In the genomic region with DNA sequence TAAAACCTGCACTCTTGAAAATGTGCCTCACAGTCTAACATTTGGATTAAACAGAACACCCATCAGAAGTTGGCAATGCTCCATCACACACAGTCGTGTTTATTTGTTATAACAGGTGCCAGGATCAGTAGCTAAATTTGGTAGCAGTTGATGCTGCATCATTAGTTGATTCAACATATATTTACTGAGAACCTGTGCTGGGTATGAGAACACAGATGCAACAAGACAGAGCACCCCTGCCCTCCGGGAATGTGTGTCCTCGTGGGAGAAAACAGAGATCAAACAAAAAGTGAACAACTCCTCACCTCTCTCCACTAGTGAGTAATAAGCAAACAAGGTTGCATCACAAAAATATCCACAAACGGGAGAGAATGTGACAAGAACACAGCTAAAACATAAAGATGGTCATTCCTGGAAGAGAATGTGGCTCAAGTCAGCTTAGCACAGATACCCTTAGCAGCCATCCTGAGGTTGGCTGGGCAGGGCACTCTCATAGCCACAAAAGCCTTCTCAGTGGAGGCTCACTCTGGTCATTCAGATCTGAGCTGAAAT, we compare ENCODE assay signal across 1 cellular context.
TF ChIP-seq lines count a peak whose summit lies in the region.

No MANE protein-coding gene starts in this region.

TF ChIP-seq in HepG2, 621 proteins besides CTCF, POLR2A, EP300 and RAD21 (continued from another document):
- TF ChIP-seq ZFP82 (CRISPR knock-in tag; IDR thresholded peaks at IDR 0.05; ENCODE audit: borderline replicate concordance) (no peak), ZBTB43 (CRISPR knock-in tag; conservative IDR thresholded peaks at IDR 0.05) (peak; percentile 63; the same call in 1 of the 2 replicates), FOSL2 (CRISPR knock-in tag; IDR thresholded peaks at IDR 0.05) (peak; percentile 83), KLF6 (CRISPR knock-in tag; IDR thresholded peaks at IDR 0.05) (peak; percentile 48; the same call in 1 of the 2 replicates), FLYWCH1 (CRISPR knock-in tag; IDR thresholded peaks at IDR 0.05) (no peak), CREM (IDR thresholded peaks at IDR 0.05) (peak; percentile 34; the same call in 1 of the 2 replicates), CREM (CRISPR knock-in tag; IDR thresholded peaks at IDR 0.05) (no peak)
- TF ChIP-seq, protein P1, sequence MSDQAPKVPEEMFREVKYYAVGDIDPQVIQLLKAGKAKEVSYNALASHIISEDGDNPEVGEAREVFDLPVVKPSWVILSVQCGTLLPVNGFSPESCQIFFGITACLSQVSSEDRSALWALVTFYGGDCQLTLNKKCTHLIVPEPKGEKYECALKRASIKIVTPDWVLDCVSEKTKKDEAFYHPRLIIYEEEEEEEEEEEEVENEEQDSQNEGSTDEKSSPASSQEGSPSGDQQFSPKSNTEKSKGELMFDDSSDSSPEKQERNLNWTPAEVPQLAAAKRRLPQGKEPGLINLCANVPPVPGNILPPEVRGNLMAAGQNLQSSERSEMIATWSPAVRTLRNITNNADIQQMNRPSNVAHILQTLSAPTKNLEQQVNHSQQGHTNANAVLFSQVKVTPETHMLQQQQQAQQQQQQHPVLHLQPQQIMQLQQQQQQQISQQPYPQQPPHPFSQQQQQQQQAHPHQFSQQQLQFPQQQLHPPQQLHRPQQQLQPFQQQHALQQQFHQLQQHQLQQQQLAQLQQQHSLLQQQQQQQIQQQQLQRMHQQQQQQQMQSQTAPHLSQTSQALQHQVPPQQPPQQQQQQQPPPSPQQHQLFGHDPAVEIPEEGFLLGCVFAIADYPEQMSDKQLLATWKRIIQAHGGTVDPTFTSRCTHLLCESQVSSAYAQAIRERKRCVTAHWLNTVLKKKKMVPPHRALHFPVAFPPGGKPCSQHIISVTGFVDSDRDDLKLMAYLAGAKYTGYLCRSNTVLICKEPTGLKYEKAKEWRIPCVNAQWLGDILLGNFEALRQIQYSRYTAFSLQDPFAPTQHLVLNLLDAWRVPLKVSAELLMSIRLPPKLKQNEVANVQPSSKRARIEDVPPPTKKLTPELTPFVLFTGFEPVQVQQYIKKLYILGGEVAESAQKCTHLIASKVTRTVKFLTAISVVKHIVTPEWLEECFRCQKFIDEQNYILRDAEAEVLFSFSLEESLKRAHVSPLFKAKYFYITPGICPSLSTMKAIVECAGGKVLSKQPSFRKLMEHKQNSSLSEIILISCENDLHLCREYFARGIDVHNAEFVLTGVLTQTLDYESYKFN (CRISPR knock-in tag; conservative IDR thresholded peaks at IDR 0.05), result 0 out of 2 replicates have a peak, but pooled peaks have one; percentile 37
